25 cellular contexts compared by ENCODE assay signal in the genomic region with DNA sequence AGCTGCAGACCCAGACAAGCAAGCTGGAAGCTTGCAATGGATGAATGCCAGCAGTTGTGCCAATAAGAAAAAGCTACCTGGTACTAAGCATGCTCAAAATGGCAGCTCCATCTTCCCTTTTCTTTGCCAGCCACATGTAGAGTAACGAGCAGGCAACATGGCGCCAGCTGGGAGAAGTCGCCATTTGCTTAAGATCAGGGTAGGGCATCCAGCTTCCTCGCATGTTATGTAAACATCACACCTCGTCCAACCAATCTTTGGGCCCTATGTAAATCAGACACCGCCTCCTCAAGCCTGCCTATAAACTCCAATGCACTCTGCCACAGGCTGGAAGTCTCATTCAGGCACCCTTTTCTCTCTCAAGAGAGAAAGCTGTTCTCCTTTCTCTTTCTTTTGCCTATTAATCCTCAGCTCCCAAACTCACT.
DNase-seq lines count a peak whose midpoint lies in the region; TF ChIP-seq lines count a peak whose summit lies in the region.
"Had no signal": no experiment of that assay in that cellular context is flagged by ENCODE, and none has a peak within 500 bp of the region (broad histone marks: within the 10 kb centered on the region; RNA-seq: fewer than 3 reads in every experiment).

No MANE protein-coding gene starts in this region.

- peaks cover 11% of the 10 kb centered on the region for H3K4me1 ChIP-seq in neural progenitor cell
- no peaks in the 10 kb centered on the region for H3K4me1 ChIP-seq in breast epithelium
- H3K4me1 ChIP-seq: esophagus squamous epithelium, gastrocnemius medialis, SJCRH30, transverse colon had no signal

- no peaks in the 10 kb centered on the region for H3F3A ChIP-seq in neural progenitor cell (ENCODE audit: low read depth)

- H3K27me3 Mint-ChIP-seq in neural progenitor cell (ENCODE audit: insufficient read depth, low read depth) = peaks cover 2% of the 10 kb centered on the region
- H3K27me3 Mint-ChIP-seq: activated CD4-positive, alpha-beta T cell treated with anti-CD3 and anti-CD28 coated beads for 36 hours; CD4-positive, alpha-beta memory T cell; T-cell had no signal

- DNase-seq in Daoy (ENCODE audit: low read depth) = peak; percentile 0
- peak; percentile 39 for DNase-seq in HS-27A (ENCODE audit: low read depth)
- DNase-seq in dorsolateral prefrontal cortex = no peak
- no peak for DNase-seq in neural progenitor cell (ENCODE audit: low spot score)
- DNase-seq in breast epithelium (ENCODE audit: low spot score in 2 of 2) = no peak
- no peak for DNase-seq in foreskin fibroblast
- no peak for DNase-seq in amniotic stem cell (lab: John Stamatoyannopoulos, UW)
- DNase-seq: activated CD4-positive, alpha-beta T cell treated with anti-CD3 and anti-CD28 coated beads for 36 hours; activated naive CD4-positive, alpha-beta T cell; activated T-cell treated with anti-CD3 and anti-CD28 coated beads, Interleukin-2, amount 50 U/mL, for 4 hours; CD4-positive, alpha-beta memory T cell; cortex of kidney; DMS53; esophagus squamous epithelium; gastrocnemius medialis; GF-D8; GM23248; mammary epithelial cell; NCI-H1048; NCI-H1694 treated with DMSO at 0.1 percent for 48 hours; NCI-H345; T-cell; transverse colon had no signal

- H3K9me3 Mint-ChIP-seq in neural progenitor cell = peaks cover 2% of the 10 kb centered on the region

- no peak overlapping the region for H3K4me2 ChIP-seq in neural progenitor cell
- H3K4me2 ChIP-seq: KMS-11 had no signal

- H3K36me3 ChIP-seq in neural progenitor cell (no peaks in the 10 kb centered on the region), breast epithelium (no peaks in the 10 kb centered on the region)
- H3K36me3 ChIP-seq: esophagus squamous epithelium, gastrocnemius medialis, SJCRH30, transverse colon had no signal

- no peak overlapping the region for H3K4me3 Mint-ChIP-seq in neural progenitor cell
- H3K4me3 Mint-ChIP-seq: activated CD4-positive, alpha-beta T cell treated with anti-CD3 and anti-CD28 coated beads for 36 hours; activated T-cell treated with anti-CD3 and anti-CD28 coated beads, Interleukin-2, amount 50 U/mL, for 4 hours; CD4-positive, alpha-beta memory T cell; T-cell had no signal

- TF ChIP-seq CTCF in dorsolateral prefrontal cortex (IDR thresholded peaks at IDR 0.05 in 54 of 56, conservative IDR thresholded peaks at IDR 0.05 in 2 of 56; ENCODE audit: low read depth in 1 of 56, partially characterized antibody in 56 of 56) = no peak
- TF ChIP-seq CTCF in neural progenitor cell (IDR thresholded peaks at IDR 0.05) = no peak
- TF ChIP-seq CTCF in breast epithelium (IDR thresholded peaks at IDR 0.05) = no peak
- TF ChIP-seq CTCF in foreskin fibroblast (IDR thresholded peaks at IDR 0.05; ENCODE audit: low read depth, low read length) = no peak

- H3K9me3 ChIP-seq in neural progenitor cell (ENCODE audit: low read depth) = no peaks in the 10 kb centered on the region
- no peaks in the 10 kb centered on the region for H3K9me3 ChIP-seq in breast epithelium
- H3K9me3 ChIP-seq: esophagus squamous epithelium, gastrocnemius medialis, SJCRH30, transverse colon had no signal

- no peak overlapping the region for H3K9ac ChIP-seq in neural progenitor cell
- H3K9ac ChIP-seq: GM23248, KMS-11 had no signal

- no peaks in the 10 kb centered on the region for H3K4me1 Mint-ChIP-seq in neural progenitor cell
- H3K4me1 Mint-ChIP-seq: activated CD4-positive, alpha-beta T cell treated with anti-CD3 and anti-CD28 coated beads for 36 hours; CD4-positive, alpha-beta memory T cell; T-cell had no signal

- no peaks in the 10 kb centered on the region for H3K27me3 ChIP-seq in dorsolateral prefrontal cortex
- H3K27me3 ChIP-seq in neural progenitor cell = no peaks in the 10 kb centered on the region
- no peaks in the 10 kb centered on the region for H3K27me3 ChIP-seq in breast epithelium
- H3K27me3 ChIP-seq: esophagus squamous epithelium, gastrocnemius medialis, SJCRH30, transverse colon had no signal

- peak overlapping the region; percentile 66 for H2AFZ ChIP-seq in neural progenitor cell (replicated peaks)
- H2AFZ ChIP-seq: GM23248 had no signal

- no peak for TF ChIP-seq POLR2A in breast epithelium (IDR thresholded peaks at IDR 0.05)

- H3K27ac ChIP-seq in dorsolateral prefrontal cortex (peak overlapping the region in 1 of 59 donors; percentile 54), neural progenitor cell (no peak overlapping the region), breast epithelium (no peak overlapping the region)
- H3K27ac ChIP-seq: esophagus squamous epithelium, gastrocnemius medialis, GM23248, KMS-11, SJCRH30, transverse colon had no signal

- H3K36me3 Mint-ChIP-seq in neural progenitor cell = no peaks in the 10 kb centered on the region
- H3K36me3 Mint-ChIP-seq: CD4-positive, alpha-beta memory T cell had no signal

- H3K27ac Mint-ChIP-seq in neural progenitor cell = no peak overlapping the region
- H3K27ac Mint-ChIP-seq: activated CD4-positive, alpha-beta T cell treated with anti-CD3 and anti-CD28 coated beads for 36 hours; CD4-positive, alpha-beta memory T cell; T-cell had no signal

- H3K4me3 ChIP-seq in dorsolateral prefrontal cortex (peak overlapping the region in 33 of 59 donors; percentile 1 to 54 (median 24)), neural progenitor cell (no peak overlapping the region), breast epithelium (no peak overlapping the region), foreskin fibroblast (ENCODE audit: low read depth in 1 of 2, low read length in 2 of 2) (no peak overlapping the region)
- H3K4me3 ChIP-seq: esophagus squamous epithelium, gastrocnemius medialis, GM23248, SJCRH30, transverse colon had no signal

- H4K20me1 ChIP-seq in neural progenitor cell (ENCODE audit: low read depth) = no peaks in the 10 kb centered on the region

- H3K79me2 ChIP-seq in neural progenitor cell (ENCODE audit: low read depth) = no peaks in the 10 kb centered on the region

- intact Hi-C loops in dorsolateral prefrontal cortex (cut with DNase I) (no loop called here), breast epithelium (cut with DNase I; ENCODE audit: low total_unique reads) (no loop called here)

Comparison
In these comparisons a context has a peak if more than half of its experiments do, and no peak if none do; other contexts are left out.
1. DNase-seq: peak in Daoy (single experiment) and HS-27A (single experiment); none in dorsolateral prefrontal cortex (0 of 10), neural progenitor cell (single experiment), breast epithelium (0 of 2), foreskin fibroblast (0 of 2) and amniotic stem cell (single experiment).
2. H3K4me3 ChIP-seq: peak in dorsolateral prefrontal cortex (33 of 59); none in neural progenitor cell (single experiment), breast epithelium (0 of 3) and foreskin fibroblast (0 of 2).